In the genomic region with DNA sequence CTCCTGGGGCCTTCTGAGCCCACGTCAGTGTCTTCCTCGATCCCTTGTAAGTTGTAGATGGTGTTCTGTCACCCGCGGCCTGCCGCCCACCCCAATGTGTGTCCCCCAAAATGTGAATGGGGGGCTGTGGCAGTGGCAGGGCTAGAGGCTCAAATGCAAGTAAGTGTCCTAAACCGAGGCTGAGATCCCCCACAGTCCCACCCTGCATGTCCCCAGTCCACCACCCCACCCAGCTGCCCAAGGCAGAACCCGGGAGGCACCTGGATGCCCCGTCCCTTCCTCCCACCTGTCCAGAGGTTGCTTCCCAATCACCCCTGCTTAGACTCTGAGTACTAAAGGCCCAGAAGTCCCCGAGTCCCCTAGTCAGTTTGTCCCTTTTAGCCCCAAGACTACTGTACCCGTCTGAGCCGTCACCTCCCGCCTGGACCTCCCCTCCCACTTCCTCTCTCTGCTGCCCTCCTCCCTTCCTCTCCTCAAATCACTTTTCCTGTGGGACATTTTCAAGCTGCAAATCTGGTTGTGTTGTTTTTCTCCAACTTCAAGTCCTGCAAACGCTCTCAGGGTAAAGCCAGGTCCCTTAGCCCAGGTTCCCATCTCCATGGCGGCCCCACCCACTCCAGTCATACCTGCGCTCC, we compare ENCODE assay signal across 16 cellular contexts. TPM values are rescaled to one million over a fixed set of nuclear protein-coding genes. Genes with fewer than 3 reads are reported as not detected.
DNase-seq lines count a peak whose midpoint lies in the region; ATAC-seq, FAIRE-seq and TF ChIP-seq lines count a peak whose summit lies in the region.
"Had no signal": no experiment of that assay in that cellular context is flagged by ENCODE, and none has a peak within 500 bp of the region (broad histone marks: within the 10 kb centered on the region; RNA-seq: fewer than 3 reads in every experiment).

No MANE protein-coding gene starts in this region.

- peak overlapping the region; percentile 5 for H3K4me3 Mint-ChIP-seq in T-helper 2 cell treated with Interferon-gamma antibody and Interleukin-4, amounts not matched to agents 5 μg/mL and 100 μg/mL, for 36 hours
- H3K4me3 Mint-ChIP-seq: activated naive CD8-positive, alpha-beta T cell; nephron had no signal

- H3K27ac ChIP-seq in K562 (ENCODE audit: extremely low read depth, low read depth, low read length) (no peak overlapping the region), left lung (peak overlapping the region; percentile 24 to 78), stomach (peak overlapping the region in 3 of 5 donors; percentile 29 to 52 (median 50))

- no peak for TF ChIP-seq RAD21 in K562 (CRISPR knock-in tag; conservative IDR thresholded peaks at IDR 0.05 in 1 of 2, IDR thresholded peaks at IDR 0.05 in 1 of 2)

- H3K9me3 ChIP-seq in K562 (replicated peaks; ENCODE audit: control insufficient read depth, insufficient read depth, low read depth, low read length), result no peaks in the 10 kb centered on the region
- no peaks in the 10 kb centered on the region for H3K9me3 ChIP-seq in left lung
- no peaks in the 10 kb centered on the region for H3K9me3 ChIP-seq in stomach

- no peak for TF ChIP-seq CTCF in K562 (IDR thresholded peaks at IDR 0.05 in 2 of 3, conservative IDR thresholded peaks at IDR 0.05 in 1 of 3; ENCODE audit: insufficient read depth in 2 of 3, low read depth in 1 of 3, low read length in 3 of 3)
- TF ChIP-seq CTCF in left lung (IDR thresholded peaks at IDR 0.05), result no peak
- no peak for TF ChIP-seq CTCF in stomach (IDR thresholded peaks at IDR 0.05)

- H3K27me3 ChIP-seq in K562 (ENCODE audit: control insufficient read depth in 2 of 2, insufficient read depth in 2 of 2, low read length in 2 of 2) (no peaks in the 10 kb centered on the region), left lung (no peaks in the 10 kb centered on the region), stomach (no peaks in the 10 kb centered on the region)

- H3K36me3 ChIP-seq in K562 (ENCODE audit: control insufficient read depth, insufficient read depth, low read length) (no peaks in the 10 kb centered on the region), left lung (no peaks in the 10 kb centered on the region), stomach (no peaks in the 10 kb centered on the region)

- WGBS in K562 (ENCODE audit: insufficient coverage, low coverage, missing lambda C conversion rate), result 33% methylated on average over 8 of the region's 15 CpGs
- 68 to 82% (median 79%) methylated on average over 15 of the region's 15 CpGs for WGBS in stomach, 5 donors

- ATAC-seq in K562, result no peak
- no peak for ATAC-seq in left lung
- no peak for ATAC-seq in GM18520 (IDR thresholded peaks at IDR 0.05; ENCODE audit: unreplicated experiment)

- POLR2A ChIA-PET in K562 (lab: Yijun Ruan, JAX), result interaction anchor here (0.6 kb wide), 1 partner anchor 1034 kb away, joined by 3 read pairs; no protein-coding TSS in a partner anchor

- no peak for TF ChIP-seq POLR2A in K562 (conservative IDR thresholded peaks at IDR 0.05)
- no peak for TF ChIP-seq POLR2A in stomach (IDR thresholded peaks at IDR 0.05)

- H2AFZ ChIP-seq in K562 (ENCODE audit: low read depth, low read length), result no peak overlapping the region

- no TSS peak for BruUV-seq in K562 (replicated peaks; lab: Mats Ljungman, UMichigan)

- H3K27me3 Mint-ChIP-seq in T-helper 2 cell treated with Interferon-gamma antibody and Interleukin-4, amounts not matched to agents 5 μg/mL and 100 μg/mL, for 36 hours (ENCODE audit: low read depth), result peaks cover 5% of the 10 kb centered on the region

- peaks cover 4% of the 10 kb centered on the region for H3K4me1 Mint-ChIP-seq in T-helper 2 cell treated with Interferon-gamma antibody and Interleukin-4, amounts not matched to agents 5 μg/mL and 100 μg/mL, for 36 hours (ENCODE audit: low read depth)

- DNase-seq in T-helper 2 cell treated with Interferon-gamma antibody and Interleukin-4, amounts not matched to agents 5 μg/mL and 100 μg/mL, for 36 hours (ENCODE audit: low spot score), result no peak
- DNase-seq in T-helper 2 cell (no peak), K562 (ENCODE audit: extremely low read depth in 1 of 4, low spot score in 3 of 4) (no peak), left lung (peak; percentile 47 to 54), stomach (no peak), SHP77 treated with DMSO at 0.1 percent for 48 hours (lab: John Stamatoyannopoulos, UW) (no peak), NCI-H226 (no peak)
- DNase-seq: central memory CD4-positive, alpha-beta T cell; HCEC 1CT; NCI-H1930; NCI-H774 had no signal

- H3K4me1 ChIP-seq in K562 (replicated peaks in 1 of 2; ENCODE audit: control insufficient read depth in 2 of 2, insufficient read depth in 2 of 2, low read length in 2 of 2) (peaks cover 10 to 51% of the 10 kb centered on the region in 2 experiments; a peak in 4 of 5 replicates), left lung (peaks cover 29 to 84% of the 10 kb centered on the region in 2 donors), stomach (peaks cover 33 to 72% (median 51%) of the 10 kb centered on the region in 4 donors)

- no peak for TF ChIP-seq EP300 in K562 (IDR thresholded peaks at IDR 0.05; ENCODE audit: low read length)
- TF ChIP-seq EP300 in stomach (IDR thresholded peaks at IDR 0.05), result no peak

- H3K9me1 ChIP-seq in K562 (ENCODE audit: control insufficient read depth, insufficient read depth, low read length), result no peaks in the 10 kb centered on the region

- intact Hi-C loops in K562 (cut with micrococcal nuclease) (no loop called here), left lung (cut with DNase I) (no loop called here), stomach (cut with DNase I; ENCODE audit: low total_unique reads) (no loop called here)

- CTCF ChIA-PET in K562 (lab: Yijun Ruan, JAX; ENCODE audit: low intra/inter-chr PET ratio), result no interaction called here

- no peak overlapping the region; a peak in 1 of 4 replicates for H3K9ac ChIP-seq in K562 (ENCODE audit: insufficient read depth in 1 of 2, low read depth in 2 of 2, low read length in 2 of 2)

- in situ Hi-C loops in K562 (cut with MboI), result no loop called here

- no peak overlapping the region for H3K4me3 ChIP-seq in K562
- no peak overlapping the region for H3K4me3 ChIP-seq in left lung
- no peak overlapping the region for H3K4me3 ChIP-seq in stomach

- H3K27ac Mint-ChIP-seq in T-helper 2 cell treated with Interferon-gamma antibody and Interleukin-4, amounts not matched to agents 5 μg/mL and 100 μg/mL, for 36 hours, result peak overlapping the region; percentile 35
- H3K27ac Mint-ChIP-seq: activated naive CD8-positive, alpha-beta T cell had no signal

- H4K20me1 ChIP-seq in K562 (replicated peaks; ENCODE audit: control insufficient read depth, insufficient read depth, low read length), result no peaks in the 10 kb centered on the region

- H3K79me2 ChIP-seq in K562 (ENCODE audit: control insufficient read depth, insufficient read depth, low read length), result no peaks in the 10 kb centered on the region

- H3K36me3 Mint-ChIP-seq in T-helper 2 cell treated with Interferon-gamma antibody and Interleukin-4, amounts not matched to agents 5 μg/mL and 100 μg/mL, for 36 hours (ENCODE audit: low read depth), result no peaks in the 10 kb centered on the region
- H3K36me3 Mint-ChIP-seq: activated naive CD8-positive, alpha-beta T cell had no signal

- FAIRE-seq in K562 (lab: Jason Lieb, UNC), result no peak
- FAIRE-seq: A204.1, TTC549 had no signal

- H3K4me2 ChIP-seq in K562 (ENCODE audit: insufficient read depth, low read length), result no peak overlapping the region

- H3K9me3 Mint-ChIP-seq in T-helper 2 cell treated with Interferon-gamma antibody and Interleukin-4, amounts not matched to agents 5 μg/mL and 100 μg/mL, for 36 hours, result no peaks in the 10 kb centered on the region
- H3K9me3 Mint-ChIP-seq: nephron had no signal

TF ChIP-seq in K562, 482 proteins besides CTCF, POLR2A, EP300 and RAD21:
- peak; percentile 50; the same call in 1 of the 2 replicates for TF ChIP-seq SPI1 (IDR thresholded peaks at IDR 0.05; ENCODE audit: borderline replicate concordance, low read depth, low read length)
- no peak for TF ChIP-seq NR2C2 (CRISPR knock-in tag; IDR thresholded peaks at IDR 0.05)
- TF ChIP-seq NR2C2 (tag; IDR thresholded peaks at IDR 0.05), result no peak

RNA-seq across cellular contexts. Expression of gene PLXND1, which starts 11.8 kb away (rescaled TPM):
- 63.2 and 146 TPM in 2 replicates for total RNA-seq in K562 (2011; cell fraction: chromatin; rRNA removed; ENCODE audit: low replicate concordance)
- total RNA-seq in K562 (2011; cell fraction: nucleolus; rRNA removed), result 60.7 and 67.2 TPM in 2 replicates
- 60.1 and 91.1 TPM in 2 replicates for total RNA-seq in K562 (2011; cell fraction: nucleoplasm; rRNA removed)
- total RNA-seq in K562 (2014; rRNA removed) (10.6 and 17.2 TPM in 2 replicates), K562 (2014; rRNA removed; fragmentation: Illumina TruSeq; extraction: Trizol) (8.4 and 11.2 TPM in 2 replicates), K562 (2015; rRNA removed; fragmentation: Illumina TruSeq; extraction: Trizol) (18.6 and 18.8 TPM in 2 replicates), K562 (2021) (28.1 and 28.2 TPM in 2 replicates), left lung (100 to 1,000 TPM; 198 to 259 TPM), stomach (100 to 1,000 TPM in 2 of 5 donors, 10 to 100 TPM in 3; 53.1 to 251 (median 65.2) TPM)
- polyA plus RNA-seq in K562 (2011; rRNA removed) (14.0 and 18.1 TPM in 2 replicates), K562 (2014; fragmentation: Illumina TruSeq; extraction: Trizol) (28.8 and 33.3 TPM in 2 replicates), K562 (2014; fragmentation: Nextera tagmentation; extraction: Ambion mirVana) (under 1 TPM; 0.34 to 0.70 TPM), K562 (2014; rRNA removed) (24.8 and 24.9 TPM in 2 replicates), stomach (10 to 100 TPM; 22.6 to 44.7 (median 32.0) TPM)
- 16.9 and 18.1 TPM in 2 replicates for polyA plus RNA-seq in K562 (2011; cell fraction: cytosol; rRNA removed)
- 98.5 and 119 TPM in 2 replicates for polyA plus RNA-seq in K562 (2011; cell fraction: nucleus; rRNA removed)
- polyA plus RNA-seq in K562 (2012), result 27.6 and 28.7 TPM in 2 replicates
- 10.0 and 13.0 TPM in 2 replicates for polyA minus RNA-seq in K562 (2011; rRNA and poly(A)+ RNA removed)
- polyA minus RNA-seq in K562 (2011; cell fraction: cytosol; rRNA and poly(A)+ RNA removed), result 16.8 and 20.7 TPM in 2 replicates
- 24.2 and 31.4 TPM in 2 replicates for polyA minus RNA-seq in K562 (2011; cell fraction: nucleus; rRNA and poly(A)+ RNA removed)

Comparison
In these comparisons a context has a peak if more than half of its experiments do, and no peak if none do; other contexts are left out.
1. DNase-seq: peak in left lung (2 of 2); none in T-helper 2 cell treated with Interferon-gamma antibody and Interleukin-4, amounts not matched to agents 5 μg/mL and 100 μg/mL, for 36 hours (single experiment), T-helper 2 cell (0 of 5), K562 (0 of 4), stomach (single experiment), SHP77 treated with DMSO at 0.1 percent for 48 hours (single experiment) and NCI-H226 (single experiment).